In genomic region chr5:45260292-45260691, GRCh38 we compare ENCODE assay signal across 27 cellular contexts.
"Had no signal": no experiment of that assay in that cellular context is flagged by ENCODE, and none has a peak within 500 bp of the region (broad histone marks: within the 10 kb centered on the region; RNA-seq: fewer than 3 reads in every experiment).

No MANE protein-coding gene starts in this region.

- H3K9me3 ChIP-seq: adrenal gland, body of pancreas had no signal

- DNase-seq: activated CD4-positive, alpha-beta T cell treated with anti-CD3 and anti-CD28 coated beads for 48 hours; activated CD4-positive, alpha-beta T cell treated with anti-CD3 and anti-CD28 coated beads, Interleukin-2, amount 50 U/mL, for 1 hour; activated CD4-positive, alpha-beta T cell treated with anti-CD3 and anti-CD28 coated beads, Interleukin-2, amount 50 U/mL, for 48 hours; activated CD8-positive, alpha-beta memory T cell treated with anti-CD3 and anti-CD28 coated beads for 24 hours; activated CD8-positive, alpha-beta T cell treated with anti-CD3 and anti-CD28 coated beads for 36 hours; activated effector memory CD4-positive, alpha-beta T cell treated with anti-CD3 and anti-CD28 coated beads, Interleukin-2, amount 50 U/mL, for 16 hours; activated naive CD4-positive, alpha-beta T cell treated with anti-CD3 and anti-CD28 coated beads for 36 hours; activated naive CD8-positive, alpha-beta T cell treated with anti-CD3 and anti-CD28 coated beads for 36 hours; activated naive CD8-positive, alpha-beta T cell treated with anti-CD3 and anti-CD28 coated beads, Interleukin-2, amount 50 U/mL, for 24 hours; activated T-cell treated with anti-CD3 and anti-CD28 coated beads, Interleukin-2, amount 50 U/mL, for 4 hours; adrenal gland; amygdala; aorta; body of pancreas; dorsolateral prefrontal cortex; effector memory CD4-positive, alpha-beta T cell; endodermal cell; foreskin fibroblast; head of caudate nucleus; T-helper 2 cell had no signal

- H3K4me3 Mint-ChIP-seq: activated CD8-positive, alpha-beta T cell treated with anti-CD3 and anti-CD28 coated beads for 36 hours; activated naive CD4-positive, alpha-beta T cell treated with anti-CD3 and anti-CD28 coated beads for 36 hours; activated naive CD4-positive, alpha-beta T cell treated with anti-CD3 and anti-CD28 coated beads, Interleukin-2, amount 50 U/mL, for 24 hours; activated naive CD8-positive, alpha-beta T cell treated with anti-CD3 and anti-CD28 coated beads for 36 hours; activated naive CD8-positive, alpha-beta T cell treated with anti-CD3 and anti-CD28 coated beads, Interleukin-2, amount 50 U/mL, for 24 hours; activated T-cell treated with anti-CD3 and anti-CD28 coated beads, Interleukin-2, amount 50 U/mL, for 4 hours; activated T-helper 1 cell treated with anti-CD3 and anti-CD28 coated beads, Interleukin-12 subunit alpha, Interleukin-12 subunit beta, Interleukin-2, Interleukin-4 antibody, amounts not matched to agents 30 ng/mL and 10 ng/mL and 1 ng/mL, durations not matched to agents 14 hours and 24 hours and 36 hours; central memory CD8-positive, alpha-beta T cell; dendritic cell treated with granulocyte-macrophage colony-stimulating factor and Interleukin-4, amounts not matched to agents 40 ng/mL and 50 ng/mL, for 4 days; endodermal cell had no signal

- H3K36me3 ChIP-seq: adrenal gland had no signal

- H3K4me3 ChIP-seq: adrenal gland, body of pancreas, coronary artery, dorsolateral prefrontal cortex had no signal

- H3K27me3 ChIP-seq: adrenal gland, body of pancreas, dorsolateral prefrontal cortex had no signal

- H3K27me3 Mint-ChIP-seq: activated CD8-positive, alpha-beta T cell treated with anti-CD3 and anti-CD28 coated beads for 36 hours; activated naive CD4-positive, alpha-beta T cell treated with anti-CD3 and anti-CD28 coated beads, Interleukin-2, amount 50 U/mL, for 24 hours; activated naive CD8-positive, alpha-beta T cell treated with anti-CD3 and anti-CD28 coated beads for 36 hours; activated naive CD8-positive, alpha-beta T cell treated with anti-CD3 and anti-CD28 coated beads, Interleukin-2, amount 50 U/mL, for 24 hours; central memory CD8-positive, alpha-beta T cell; dendritic cell treated with granulocyte-macrophage colony-stimulating factor and Interleukin-4, amounts not matched to agents 40 ng/mL and 50 ng/mL, for 4 days had no signal

- H3K27ac Mint-ChIP-seq: activated CD8-positive, alpha-beta T cell treated with anti-CD3 and anti-CD28 coated beads for 36 hours; activated naive CD4-positive, alpha-beta T cell treated with anti-CD3 and anti-CD28 coated beads for 36 hours; activated naive CD4-positive, alpha-beta T cell treated with anti-CD3 and anti-CD28 coated beads, Interleukin-2, amount 50 U/mL, for 24 hours; activated naive CD8-positive, alpha-beta T cell treated with anti-CD3 and anti-CD28 coated beads for 36 hours; activated naive CD8-positive, alpha-beta T cell treated with anti-CD3 and anti-CD28 coated beads, Interleukin-2, amount 50 U/mL, for 24 hours; activated T-helper 1 cell treated with anti-CD3 and anti-CD28 coated beads, Interleukin-12 subunit alpha, Interleukin-12 subunit beta, Interleukin-2, Interleukin-4 antibody, amounts not matched to agents 30 ng/mL and 10 ng/mL and 1 ng/mL, durations not matched to agents 14 hours and 24 hours and 36 hours; activated T-helper 2 cell treated with anti-CD3 and anti-CD28 coated beads, Interferon-gamma antibody, Interleukin-2, Interleukin-4, amounts not matched to agents 10 μg/mL and 5 μg/mL and 100 μg/mL, durations not matched to agents 14 hours and 24 hours and 36 hours; dendritic cell treated with granulocyte-macrophage colony-stimulating factor and Interleukin-4, amounts not matched to agents 40 ng/mL and 50 ng/mL, for 4 days; endodermal cell had no signal

- H3K27ac ChIP-seq: adrenal gland, body of pancreas, coronary artery, dorsolateral prefrontal cortex had no signal

- ATAC-seq: activated CD8-positive, alpha-beta T cell treated with anti-CD3 and anti-CD28 coated beads for 36 hours; activated naive CD8-positive, alpha-beta T cell treated with anti-CD3 and anti-CD28 coated beads, Interleukin-2, amount 50 U/mL, for 24 hours; activated T-cell treated with anti-CD3 and anti-CD28 coated beads, Interleukin-2, amount 50 U/mL, for 4 hours; body of pancreas; esophagus mucosa had no signal

- H3K4me1 Mint-ChIP-seq: activated naive CD4-positive, alpha-beta T cell treated with anti-CD3 and anti-CD28 coated beads, Interleukin-2, amount 50 U/mL, for 24 hours; activated naive CD8-positive, alpha-beta T cell treated with anti-CD3 and anti-CD28 coated beads for 36 hours; activated naive CD8-positive, alpha-beta T cell treated with anti-CD3 and anti-CD28 coated beads, Interleukin-2, amount 50 U/mL, for 24 hours; central memory CD8-positive, alpha-beta T cell; endodermal cell had no signal

- H3K36me3 Mint-ChIP-seq: activated naive CD4-positive, alpha-beta T cell treated with anti-CD3 and anti-CD28 coated beads, Interleukin-2, amount 50 U/mL, for 24 hours; activated naive CD8-positive, alpha-beta T cell treated with anti-CD3 and anti-CD28 coated beads for 36 hours had no signal

- H3K4me1 ChIP-seq: adrenal gland, body of pancreas had no signal
